29 cellular contexts compared by ENCODE assay signal in the genomic region with DNA sequence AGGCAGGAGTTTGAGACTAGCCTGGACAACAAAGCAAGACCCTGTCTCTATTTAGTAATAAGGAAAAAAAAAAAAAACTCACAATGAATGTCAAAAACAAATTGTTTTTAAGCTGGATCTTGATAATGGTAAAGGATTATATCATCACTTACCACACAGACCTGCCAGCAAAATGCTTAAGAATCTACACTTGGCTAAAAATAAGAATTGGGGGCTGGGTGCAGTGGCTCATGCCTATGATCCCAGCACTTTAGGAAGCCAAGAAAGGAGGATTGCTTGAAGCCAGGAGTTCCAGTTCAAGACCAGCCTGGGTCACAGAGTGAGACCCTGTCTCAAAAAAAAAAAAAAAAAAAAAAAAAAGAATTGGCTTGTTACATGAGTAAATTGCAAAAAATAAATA. TPM values are rescaled to one million over a fixed set of nuclear protein-coding genes. Genes with fewer than 3 reads are reported as not detected.
A peak's percentile ranks its signal among the peaks of the same experiment; 100 is the strongest.
DNase-seq lines count a peak whose midpoint lies in the region; ATAC-seq, FAIRE-seq and TF ChIP-seq lines count a peak whose summit lies in the region.
"Had no signal": no experiment of that assay in that cellular context is flagged by ENCODE, and none has a peak within 500 bp of the region (broad histone marks: within the 10 kb centered on the region; RNA-seq: fewer than 3 reads in every experiment).

No MANE protein-coding gene starts in this region.

- H3K9me3 ChIP-seq in GM23248 (ENCODE audit: low read depth) (no peaks in the 10 kb centered on the region), adipocyte (ENCODE audit: control insufficient read depth, low read length) (no peaks in the 10 kb centered on the region), pancreas (no peaks in the 10 kb centered on the region)
- H3K9me3 ChIP-seq: ascending aorta, gastrocnemius medialis, right atrium auricular region had no signal

- TF ChIP-seq CTCF in fibroblast of mammary gland (conservative IDR thresholded peaks at IDR 0.05; ENCODE audit: control insufficient read depth, insufficient read depth, low read depth, low read length) (no peak), pancreas (IDR thresholded peaks at IDR 0.05) (no peak)

- H3K4me1 Mint-ChIP-seq in stimulated activated naive B cell treated with anti-CD40 and anti-IgM and Interleukin-4, amounts not matched to agents 10 μg/mL and 1 μg/mL and 100 μg/mL, for 72 hours, result peaks cover 24 to 64% of the 10 kb centered on the region in 2 donors
- H3K4me1 Mint-ChIP-seq in activated CD8-positive, alpha-beta T cell treated with anti-CD3 and anti-CD28 coated beads, Interleukin-2, amount 10 ng/mL, durations not matched to agents 7 days and 5 days (ENCODE audit: low read depth), result peaks cover 36% of the 10 kb centered on the region

- H3K4me1 ChIP-seq in GM23248 (ENCODE audit: insufficient read depth) (peaks cover 13% of the 10 kb centered on the region), adipocyte (ENCODE audit: control insufficient read depth, insufficient read depth, low read length) (peaks cover 4% of the 10 kb centered on the region), pancreas (no peaks in the 10 kb centered on the region)
- H3K4me1 ChIP-seq: ascending aorta, BLaER1, gastrocnemius medialis, right atrium auricular region had no signal

- in situ Hi-C loops in GM23248 (cut with MboI), result no loop called here

- peak overlapping the region; percentile 31 for H3K27ac ChIP-seq in GM23248
- H3K27ac ChIP-seq in pancreas, result no peak overlapping the region
- H3K27ac ChIP-seq: ascending aorta, BLaER1, gastrocnemius medialis, right atrium auricular region had no signal

- intact Hi-C loops in pancreas (cut with DNase I), result no loop called here

- CTCF ChIA-PET in activated CD8-positive, alpha-beta T cell treated with anti-CD3 and anti-CD28 coated beads, Interleukin-2, amount 10 ng/mL, durations not matched to agents 7 days and 5 days (lab: Charles Lee), result interaction anchor here (1.3 kb wide), 1 partner anchor 29 kb away, joined by 5 read pairs; no protein-coding TSS in a partner anchor

- peak overlapping the region; percentile 8 for H3K4me2 ChIP-seq in GM23248 (ENCODE audit: unreplicated experiment)
- H3K4me2 ChIP-seq: BLaER1 had no signal

- H3K9me2 ChIP-seq in GM23248 (ENCODE audit: insufficient read depth), result no peaks in the 10 kb centered on the region

- POLR2A ChIA-PET in activated CD8-positive, alpha-beta T cell treated with anti-CD3 and anti-CD28 coated beads, Interleukin-2, amount 10 ng/mL, durations not matched to agents 7 days and 5 days (lab: Charles Lee), result no interaction called here

- H2AFZ ChIP-seq in GM23248, result no peak overlapping the region

- H3F3A ChIP-seq in GM23248 (ENCODE audit: insufficient read depth), result peaks cover 15% of the 10 kb centered on the region; the same call in 1 of the 2 replicates

- no peaks in the 10 kb centered on the region for H3K27me3 Mint-ChIP-seq in stimulated activated naive B cell treated with anti-CD40 and anti-IgM and Interleukin-4, amounts not matched to agents 10 μg/mL and 1 μg/mL and 100 μg/mL, for 72 hours
- H3K27me3 Mint-ChIP-seq in activated CD8-positive, alpha-beta T cell treated with anti-CD3 and anti-CD28 coated beads, Interleukin-2, amount 10 ng/mL, durations not matched to agents 7 days and 5 days (ENCODE audit: low read depth), result no peaks in the 10 kb centered on the region
- H3K27me3 Mint-ChIP-seq: activated naive CD8-positive, alpha-beta T cell had no signal

- H3K36me3 Mint-ChIP-seq in stimulated activated naive B cell treated with anti-CD40 and anti-IgM and Interleukin-4, amounts not matched to agents 10 μg/mL and 1 μg/mL and 100 μg/mL, for 72 hours, result peaks cover 23 to 41% of the 10 kb centered on the region in 2 donors
- peaks cover 41% of the 10 kb centered on the region for H3K36me3 Mint-ChIP-seq in activated CD8-positive, alpha-beta T cell treated with anti-CD3 and anti-CD28 coated beads, Interleukin-2, amount 10 ng/mL, durations not matched to agents 7 days and 5 days (ENCODE audit: low read depth)

- peaks cover 99% of the 10 kb centered on the region for H3K79me2 ChIP-seq in GM23248 (ENCODE audit: insufficient read depth)

- H3K36me3 ChIP-seq in GM23248 (ENCODE audit: low read depth) (no peaks in the 10 kb centered on the region), adipocyte (ENCODE audit: control insufficient read depth, insufficient read depth, low read length, severe bottlenecking) (no peaks in the 10 kb centered on the region), pancreas (no peaks in the 10 kb centered on the region)
- H3K36me3 ChIP-seq: ascending aorta, gastrocnemius medialis, right atrium auricular region had no signal

- no peak overlapping the region for H3K4me3 Mint-ChIP-seq in stimulated activated naive B cell treated with anti-CD40 and anti-IgM and Interleukin-4, amounts not matched to agents 10 μg/mL and 1 μg/mL and 100 μg/mL, for 72 hours
- H3K4me3 Mint-ChIP-seq in activated CD8-positive, alpha-beta T cell treated with anti-CD3 and anti-CD28 coated beads, Interleukin-2, amount 10 ng/mL, durations not matched to agents 7 days and 5 days, result no peak overlapping the region
- H3K4me3 Mint-ChIP-seq: activated naive CD8-positive, alpha-beta T cell; T-helper 1 cell treated with Interleukin-12 subunit alpha and Interleukin-12 subunit beta and Interleukin-4 antibody, amounts not matched to agents 30 μg/mL and 1 μg/mL, for 36 hours had no signal

- ATAC-seq in GM21390 (IDR thresholded peaks at IDR 0.05; ENCODE audit: unreplicated experiment) (no peak), pancreas (no peak)
- ATAC-seq in stimulated activated naive B cell treated with anti-CD40 and anti-IgM and Interleukin-4, amounts not matched to agents 10 μg/mL and 1 μg/mL and 100 μg/mL, for 72 hours (replicated peaks), result no peak
- ATAC-seq in activated CD8-positive, alpha-beta T cell treated with anti-CD3 and anti-CD28 coated beads, Interleukin-2, amount 10 ng/mL, durations not matched to agents 7 days and 5 days, result no peak
- ATAC-seq: activated CD4-positive, CD25-positive, alpha-beta regulatory T cell treated with anti-CD3 and anti-CD28 coated beads, Interleukin-2, amount 50 U/mL, for 24 hours; gastrocnemius medialis; left colon had no signal

- H3K4me3 ChIP-seq in GM23248, result no peak overlapping the region
- no peak overlapping the region for H3K4me3 ChIP-seq in adipocyte (ENCODE audit: low read length)
- H3K4me3 ChIP-seq in fibroblast of mammary gland (ENCODE audit: control insufficient read depth, low read depth, low read length), result no peak overlapping the region
- H3K4me3 ChIP-seq in pancreas, result no peak overlapping the region
- H3K4me3 ChIP-seq: ascending aorta, BLaER1, gastrocnemius medialis, right atrium auricular region had no signal

- no peak for FAIRE-seq in pancreas (lab: Jason Lieb, UNC)
- FAIRE-seq: A204.1, GM12891, HTR-8/SVneo, TTC549 had no signal

- H3K9ac ChIP-seq in GM23248, result no peak overlapping the region
- H3K9ac ChIP-seq in adipocyte (ENCODE audit: low read length), result no peak overlapping the region
- H3K9ac ChIP-seq: BLaER1 had no signal

- H3K9me3 Mint-ChIP-seq in stimulated activated naive B cell treated with anti-CD40 and anti-IgM and Interleukin-4, amounts not matched to agents 10 μg/mL and 1 μg/mL and 100 μg/mL, for 72 hours, result peaks cover 3 to 4% of the 10 kb centered on the region in 2 donors
- H3K9me3 Mint-ChIP-seq in activated CD8-positive, alpha-beta T cell treated with anti-CD3 and anti-CD28 coated beads, Interleukin-2, amount 10 ng/mL, durations not matched to agents 7 days and 5 days (ENCODE audit: insufficient read depth), result peaks cover 13% of the 10 kb centered on the region

- DNase-seq in AG08395 (ENCODE audit: low spot score) (peak; percentile 16), GM23248 (peak; percentile 82), adipocyte (ENCODE audit: low read depth) (peak; percentile 13), fibroblast of mammary gland (ENCODE audit: low read depth) (peak; percentile 64), pancreas (no peak)
- no peak for DNase-seq in stimulated activated naive B cell treated with anti-CD40 and anti-IgM and Interleukin-4, amounts not matched to agents 10 μg/mL and 1 μg/mL and 100 μg/mL, for 72 hours
- DNase-seq in activated CD8-positive, alpha-beta T cell treated with anti-CD3 and anti-CD28 coated beads, Interleukin-2, amount 10 ng/mL, durations not matched to agents 7 days and 5 days, result no peak
- DNase-seq: activated CD8-positive, alpha-beta memory T cell treated with anti-CD3 and anti-CD28 coated beads for 24 hours; activated effector memory CD4-positive, alpha-beta T cell treated with Interleukin-2 at 50 U/mL for 16 hours; DMS79 treated with DMSO at 0.1 percent for 48 hours; effector CD4-positive, alpha-beta T cell; gastrocnemius medialis; H7; KG1; left colon; NCI-H1436; stimulated activated CD4-positive, alpha-beta T cell treated with anti-CD3 and anti-CD28 coated beads, Interleukin-2, amount 100 ng/mL, for 24 hours; trophoblast cell had no signal

- peaks cover 4% of the 10 kb centered on the region; the same call in 1 of the 2 replicates for H4K20me1 ChIP-seq in GM23248 (ENCODE audit: insufficient read depth)

- H3K27me3 ChIP-seq in GM23248 (replicated peaks; ENCODE audit: insufficient read depth) (no peaks in the 10 kb centered on the region), adipocyte (replicated peaks; ENCODE audit: control insufficient read depth, insufficient read depth, low read length) (no peaks in the 10 kb centered on the region), pancreas (no peaks in the 10 kb centered on the region)
- H3K27me3 ChIP-seq: ascending aorta, BLaER1, gastrocnemius medialis, right atrium auricular region had no signal

- H3K27ac Mint-ChIP-seq in stimulated activated naive B cell treated with anti-CD40 and anti-IgM and Interleukin-4, amounts not matched to agents 10 μg/mL and 1 μg/mL and 100 μg/mL, for 72 hours, result no peak overlapping the region
- no peak overlapping the region for H3K27ac Mint-ChIP-seq in activated CD8-positive, alpha-beta T cell treated with anti-CD3 and anti-CD28 coated beads, Interleukin-2, amount 10 ng/mL, durations not matched to agents 7 days and 5 days
- H3K27ac Mint-ChIP-seq: activated naive CD8-positive, alpha-beta T cell; T-helper 1 cell treated with Interleukin-12 subunit alpha and Interleukin-12 subunit beta and Interleukin-4 antibody, amounts not matched to agents 30 μg/mL and 1 μg/mL, for 36 hours had no signal

RNA-seq across cellular contexts. Expression of a gene that starts 31.0 kb away (rescaled TPM):
- total RNA-seq in GM23248 (2014; rRNA removed; shearing (Covaris generic)), result 47.8 and 50.5 TPM in 2 replicates
- polyA plus RNA-seq in GM23248 (2016; fragmentation: Nextera tagmentation; extraction: Ambion mirVana), result 49.9 and 57.8 TPM in 2 replicates
- total RNA-seq in pancreas, result 10 to 100 TPM; 12.4 to 21.1 (median 16.9) TPM
- polyA plus RNA-seq in pancreas, result 1 to 10 TPM; 4.2 to 7.3 TPM
- 10 to 100 TPM; 69.7 to 74.2 TPM for total RNA-seq in activated CD8-positive, alpha-beta T cell treated with anti-CD3 and anti-CD28 coated beads, Interleukin-2, amount 10 ng/mL, durations not matched to agents 7 days and 5 days

Comparison
In these comparisons a context has a peak if more than half of its experiments do, and no peak if none do; other contexts are left out.
1. DNase-seq: peak in AG08395 (single experiment), GM23248 (single experiment), adipocyte (single experiment) and fibroblast of mammary gland (single experiment); none in stimulated activated naive B cell treated with anti-CD40 and anti-IgM and Interleukin-4, amounts not matched to agents 10 μg/mL and 1 μg/mL and 100 μg/mL, for 72 hours (single experiment), pancreas (0 of 6) and activated CD8-positive, alpha-beta T cell treated with anti-CD3 and anti-CD28 coated beads, Interleukin-2, amount 10 ng/mL, durations not matched to agents 7 days and 5 days (single experiment).